Comparison of ENCODE assay signal across 26 cellular contexts in the genomic region with DNA sequence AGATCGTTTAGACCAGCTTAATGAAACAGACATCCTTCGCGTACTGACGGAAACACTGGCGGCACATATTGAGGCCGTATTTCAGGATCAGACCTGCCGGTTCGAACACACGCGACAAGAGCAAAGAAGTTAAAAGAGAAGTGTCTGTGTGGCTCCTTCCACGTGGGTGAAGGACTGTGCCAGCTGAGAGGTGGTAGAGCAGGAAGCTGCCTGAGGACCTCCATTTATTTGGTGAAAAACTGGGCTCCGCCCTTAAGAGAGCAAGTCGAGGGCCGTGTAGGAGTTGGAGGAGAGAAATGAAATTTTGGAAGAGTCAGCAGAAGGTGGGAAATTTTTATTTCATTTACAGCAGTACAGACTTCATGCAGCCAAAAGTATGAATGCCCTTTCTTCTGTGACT. TPM values are rescaled to one million over a fixed set of nuclear protein-coding genes. Genes with fewer than 3 reads are reported as not detected.
DNase-seq lines count a peak whose midpoint lies in the region; ATAC-seq and TF ChIP-seq lines count a peak whose summit lies in the region.
"Had no signal": no experiment of that assay in that cellular context is flagged by ENCODE, and none has a peak within 500 bp of the region (broad histone marks: within the 10 kb centered on the region; RNA-seq: fewer than 3 reads in every experiment).

No MANE protein-coding gene starts in this region.

- peak overlapping the region; percentile 37 for H3K4me3 ChIP-seq in epithelial cell of proximal tubule (ENCODE audit: low read depth, low read length)
- no peak overlapping the region for H3K4me3 ChIP-seq in neural progenitor cell
- no peak overlapping the region for H3K4me3 ChIP-seq in aorta (ENCODE audit: low read length in 2 of 2)
- H3K4me3 ChIP-seq: coronary artery, lower lobe of right lung, upper lobe of left lung had no signal

- H3K27me3 ChIP-seq in neural progenitor cell (no peaks in the 10 kb centered on the region), aorta (ENCODE audit: control insufficient read depth in 1 of 2, insufficient read depth in 2 of 2, low read length in 1 of 2) (no peaks in the 10 kb centered on the region)
- H3K27me3 ChIP-seq: upper lobe of left lung had no signal

- no peaks in the 10 kb centered on the region for H3K9me3 ChIP-seq in neural progenitor cell (ENCODE audit: low read depth)
- no peaks in the 10 kb centered on the region for H3K9me3 ChIP-seq in aorta (ENCODE audit: control insufficient read depth, low read length)
- H3K9me3 ChIP-seq: lower lobe of right lung, upper lobe of left lung had no signal

- H3K27ac ChIP-seq in neural progenitor cell (no peak overlapping the region), aorta (ENCODE audit: low read depth in 1 of 2, low read length in 2 of 2) (no peak overlapping the region)
- H3K27ac ChIP-seq: coronary artery, lower lobe of right lung, parathyroid adenoma, upper lobe of left lung had no signal

- intact Hi-C loops in aorta (cut with DNase I) = no loop called here

- peak overlapping the region; percentile 44 for H2AFZ ChIP-seq in neural progenitor cell (replicated peaks)
- H2AFZ ChIP-seq: parathyroid adenoma had no signal

- H3K27me3 Mint-ChIP-seq in neural progenitor cell (ENCODE audit: insufficient read depth, low read depth) = peaks cover 2% of the 10 kb centered on the region
- H3K27me3 Mint-ChIP-seq: activated CD8-positive, alpha-beta T cell treated with anti-CD3 and anti-CD28 coated beads for 36 hours; activated naive CD4-positive, alpha-beta T cell treated with anti-CD3 and anti-CD28 coated beads, Interleukin-2, amount 50 U/mL, for 24 hours had no signal

- H3K36me3 ChIP-seq in neural progenitor cell = no peaks in the 10 kb centered on the region
- no peaks in the 10 kb centered on the region for H3K36me3 ChIP-seq in aorta (ENCODE audit: control insufficient read depth in 1 of 2, insufficient read depth in 2 of 2, low read length in 1 of 2)
- H3K36me3 ChIP-seq: lower lobe of right lung, upper lobe of left lung had no signal

- no peaks in the 10 kb centered on the region for H3K36me3 Mint-ChIP-seq in neural progenitor cell
- H3K36me3 Mint-ChIP-seq: activated naive CD4-positive, alpha-beta T cell treated with anti-CD3 and anti-CD28 coated beads, Interleukin-2, amount 50 U/mL, for 24 hours; CD8-positive, alpha-beta memory T cell had no signal

- TF ChIP-seq CTCF in epithelial cell of proximal tubule (conservative IDR thresholded peaks at IDR 0.05; ENCODE audit: low read depth, low read length) = no peak
- no peak for TF ChIP-seq CTCF in neural progenitor cell (IDR thresholded peaks at IDR 0.05)

- H3K4me2 ChIP-seq in neural progenitor cell = no peak overlapping the region

- ATAC-seq in aorta (ENCODE audit: low FRiP score) (no peak), GM21737 (IDR thresholded peaks at IDR 0.05; ENCODE audit: unreplicated experiment) (no peak)
- ATAC-seq: activated CD8-positive, alpha-beta T cell treated with anti-CD3 and anti-CD28 coated beads for 36 hours; activated T-cell treated with anti-CD3 and anti-CD28 coated beads, Interleukin-2, amount 50 U/mL, for 4 hours; Right ventricle myocardium inferior; stimulated activated naive CD8-positive, alpha-beta T cell treated with anti-CD3 and anti-CD28 coated beads, Interleukin-15, amount 100 ng/mL, for 72 hours; T-helper 17 cell had no signal

- 81 to 82% methylated on average over 14 of the region's 14 CpGs for WGBS in aorta, 2 donors

- no peaks in the 10 kb centered on the region for H4K20me1 ChIP-seq in neural progenitor cell (ENCODE audit: low read depth)

- H3K9me3 Mint-ChIP-seq in neural progenitor cell = no peaks in the 10 kb centered on the region

- H3K9ac ChIP-seq in neural progenitor cell = no peak overlapping the region
- H3K9ac ChIP-seq: parathyroid adenoma had no signal

- peaks cover 19% of the 10 kb centered on the region for H3K4me1 Mint-ChIP-seq in neural progenitor cell
- H3K4me1 Mint-ChIP-seq: CD8-positive, alpha-beta memory T cell; T-helper 17 cell had no signal

- peak; percentile 57 for DNase-seq in EL
- peak; percentile 6 for DNase-seq in LoVo (ENCODE audit: low spot score)
- no peak for DNase-seq in epithelial cell of proximal tubule (ENCODE audit: low read depth)
- DNase-seq in neural progenitor cell (ENCODE audit: low spot score) = no peak
- DNase-seq in ecto neural progenitor cell (ENCODE audit: low spot score) = no peak
- no peak for DNase-seq in aorta
- no peak for DNase-seq in T-helper 9 cell
- DNase-seq: activated CD8-positive, alpha-beta T cell treated with anti-CD3 and anti-CD28 coated beads for 36 hours; activated T-cell treated with anti-CD3 and anti-CD28 coated beads, Interleukin-2, amount 50 U/mL, for 4 hours; CD8-positive, alpha-beta memory T cell; DMS79 treated with DMSO at 0.1 percent for 48 hours; lower lobe of right lung; NCI-H1436; NCI-H446 treated with DMSO at 0.1 percent for 48 hours; stimulated activated CD4-positive, alpha-beta T cell treated with anti-CD3 and anti-CD28 coated beads, Interleukin-2, amount 100 ng/mL, for 24 hours; stimulated activated naive CD8-positive, alpha-beta T cell treated with anti-CD3 and anti-CD28 coated beads, Interleukin-15, amount 100 ng/mL, for 72 hours; T-helper 17 cell; upper lobe of left lung had no signal

- no peaks in the 10 kb centered on the region for H3K79me2 ChIP-seq in neural progenitor cell (ENCODE audit: low read depth)
- H3K79me2 ChIP-seq: parathyroid adenoma had no signal

- no peaks in the 10 kb centered on the region for H3F3A ChIP-seq in neural progenitor cell (ENCODE audit: low read depth)

- no peak overlapping the region for H3K27ac Mint-ChIP-seq in neural progenitor cell
- H3K27ac Mint-ChIP-seq: activated CD8-positive, alpha-beta T cell treated with anti-CD3 and anti-CD28 coated beads for 36 hours; activated naive CD4-positive, alpha-beta T cell treated with anti-CD3 and anti-CD28 coated beads, Interleukin-2, amount 50 U/mL, for 24 hours; stimulated activated naive CD8-positive, alpha-beta T cell treated with anti-CD3 and anti-CD28 coated beads, Interleukin-15, amount 100 ng/mL, for 72 hours; T-helper 17 cell had no signal

- H3K4me3 Mint-ChIP-seq in neural progenitor cell = no peak overlapping the region
- H3K4me3 Mint-ChIP-seq: activated CD8-positive, alpha-beta T cell treated with anti-CD3 and anti-CD28 coated beads for 36 hours; activated naive CD4-positive, alpha-beta T cell treated with anti-CD3 and anti-CD28 coated beads, Interleukin-2, amount 50 U/mL, for 24 hours; activated T-cell treated with anti-CD3 and anti-CD28 coated beads, Interleukin-2, amount 50 U/mL, for 4 hours; CD8-positive, alpha-beta memory T cell; stimulated activated naive CD8-positive, alpha-beta T cell treated with anti-CD3 and anti-CD28 coated beads, Interleukin-15, amount 100 ng/mL, for 72 hours; T-helper 17 cell had no signal

- peaks cover 8% of the 10 kb centered on the region for H3K4me1 ChIP-seq in neural progenitor cell
- peaks cover 0 to 3% of the 10 kb centered on the region in 2 donors for H3K4me1 ChIP-seq in aorta (ENCODE audit: control insufficient read depth in 1 of 2, insufficient read depth in 2 of 2, low read length in 2 of 2)
- H3K4me1 ChIP-seq: lower lobe of right lung, parathyroid adenoma, upper lobe of left lung had no signal

RNA-seq across cellular contexts. Expression of gene ADORA3, which starts 38.8 kb away (rescaled TPM):
- total RNA-seq in epithelial cell of proximal tubule (not detected in 2 replicates), neural progenitor cell (ENCODE audit: low replicate concordance) (not detected in 2 replicates), aorta (10 to 100 TPM in 1 of 2 donors, 1 to 10 TPM in 1; 4.3 to 10.5 TPM)
- 10 to 100 TPM in 1 of 2 donors, 1 to 10 TPM in 1; 3.4 to 13.4 TPM for polyA plus RNA-seq in aorta
- total RNA-seq: activated CD8-positive, alpha-beta T cell treated with anti-CD3 and anti-CD28 coated beads for 36 hours; activated T-cell treated with anti-CD3 and anti-CD28 coated beads, Interleukin-2, amount 50 U/mL, for 4 hours; glomerular endothelial cell; T-helper 17 cell had no signal
- polyA plus RNA-seq: AG04450; CD8-positive, alpha-beta memory T cell; endothelial cell of umbilical vein had no signal

RNA-seq across cellular contexts. Expression of gene TMIGD3, which starts 38.8 kb away (rescaled TPM):
- total RNA-seq in epithelial cell of proximal tubule (not detected in 2 replicates), neural progenitor cell (ENCODE audit: low replicate concordance) (not detected in 2 replicates), aorta (1 to 10 TPM; 4.0 to 6.0 TPM)
- polyA plus RNA-seq in aorta = 1 to 10 TPM; 1.3 to 7.3 TPM
- total RNA-seq: activated CD8-positive, alpha-beta T cell treated with anti-CD3 and anti-CD28 coated beads for 36 hours; activated T-cell treated with anti-CD3 and anti-CD28 coated beads, Interleukin-2, amount 50 U/mL, for 4 hours; glomerular endothelial cell; T-helper 17 cell had no signal
- polyA plus RNA-seq: AG04450; CD8-positive, alpha-beta memory T cell had no signal

Comparison
In these comparisons a context has a peak if more than half of its experiments do, and no peak if none do; other contexts are left out.
1. DNase-seq: peak in EL (single experiment) and LoVo (single experiment); none in epithelial cell of proximal tubule (single experiment), neural progenitor cell (single experiment), ecto neural progenitor cell (single experiment), aorta (0 of 2) and T-helper 9 cell (single experiment).